ENCODE assay signal across 31 cellular contexts in genomic region chr3:73893089-73893488, GRCh38.
DNase-seq lines count a peak whose midpoint lies in the region; ATAC-seq, FAIRE-seq and TF ChIP-seq lines count a peak whose summit lies in the region.
"Had no signal": no experiment of that assay in that cellular context is flagged by ENCODE, and none has a peak within 500 bp of the region (broad histone marks: within the 10 kb centered on the region; RNA-seq: fewer than 3 reads in every experiment).

No MANE protein-coding gene starts in this region.

- TF ChIP-seq POLR2A in HepG2 (IDR thresholded peaks at IDR 0.05; ENCODE audit: insufficient read depth in 1 of 2, low read depth in 2 of 2, low read length in 2 of 2) (no peak), right lobe of liver (IDR thresholded peaks at IDR 0.05) (no peak), upper lobe of left lung (IDR thresholded peaks at IDR 0.05) (no peak)

- TF ChIP-seq EP300 in HepG2 (IDR thresholded peaks at IDR 0.05; ENCODE audit: low read depth in 2 of 2, low read length in 2 of 2) (no peak), HepG2 (CRISPR knock-in tag; IDR thresholded peaks at IDR 0.05; ENCODE audit: borderline replicate concordance) (no peak), upper lobe of left lung (IDR thresholded peaks at IDR 0.05) (no peak)

- intact Hi-C loops in HepG2 (cut with micrococcal nuclease; ENCODE audit: unreplicated experiment), result no loop called here
- intact Hi-C loops in right lobe of liver (cut with DNase I), result no loop called here

- TF ChIP-seq CTCF in HepG2 (CRISPR knock-in tag; IDR thresholded peaks at IDR 0.05) (no peak), right lobe of liver (IDR thresholded peaks at IDR 0.05) (no peak), thoracic aorta (IDR thresholded peaks at IDR 0.05) (no peak), upper lobe of left lung (IDR thresholded peaks at IDR 0.05) (no peak)

- no peak overlapping the region for H3K4me3 ChIP-seq in HepG2 (replicated peaks in 1 of 3; ENCODE audit: insufficient read depth in 1 of 3, low read depth in 2 of 3, low read length in 3 of 3)
- no peak overlapping the region for H3K4me3 ChIP-seq in right lobe of liver
- no peak overlapping the region for H3K4me3 ChIP-seq in thoracic aorta
- H3K4me3 ChIP-seq in upper lobe of left lung, result no peak overlapping the region
- H3K4me3 ChIP-seq: A549; BLaER1; BLaER1 treated with 17β-estradiol and CSF1 and Interleukin-3, amounts not matched to agents 10 nM and 100 nM had no signal

- DNase-seq in HepG2 (ENCODE audit: low spot score), result no peak
- no peak for DNase-seq in right lobe of liver
- DNase-seq in thoracic aorta (ENCODE audit: low spot score), result no peak
- DNase-seq in upper lobe of left lung, result no peak
- DNase-seq: 8988T; ACHN; AML-193; BE2C; C1 segment of cervical spinal cord; Caco-2; Calu3; CD4-positive, alpha-beta memory T cell; CD4-positive, alpha-beta T cell; CD4-positive, CD25-positive, alpha-beta regulatory T cell; CD8-positive, alpha-beta memory T cell; CD8-positive, alpha-beta T cell; COR-L47; DMS 273 treated with DMSO at 0.1 percent for 48 hours; DMS153; DMS53; DMS79; DMS79 treated with DMSO at 0.1 percent for 48 hours; DND-41; EL had no signal

- no peak for TF ChIP-seq RAD21 in HepG2 (CRISPR knock-in tag; IDR thresholded peaks at IDR 0.05)

- H4K20me1 ChIP-seq in HepG2 (ENCODE audit: insufficient read depth, low read length), result no peaks in the 10 kb centered on the region
- H4K20me1 ChIP-seq: BLaER1; BLaER1 treated with 17β-estradiol and CSF1 and Interleukin-3, amounts not matched to agents 10 nM and 100 nM had no signal

- H3K27me3 ChIP-seq in HepG2 (ENCODE audit: control insufficient read depth in 1 of 2, insufficient read depth in 2 of 2, low read length in 2 of 2), result no peaks in the 10 kb centered on the region
- no peaks in the 10 kb centered on the region for H3K27me3 ChIP-seq in right lobe of liver
- H3K27me3 ChIP-seq in thoracic aorta (replicated peaks; ENCODE audit: insufficient read depth), result no peaks in the 10 kb centered on the region
- no peaks in the 10 kb centered on the region for H3K27me3 ChIP-seq in upper lobe of left lung
- H3K27me3 ChIP-seq: BE2C; BLaER1; BLaER1 treated with 17β-estradiol and CSF1 and Interleukin-3, amounts not matched to agents 10 nM and 100 nM had no signal

- H2AFZ ChIP-seq in HepG2 (ENCODE audit: low read length), result no peak overlapping the region

- H3K4me1 ChIP-seq in HepG2 (ENCODE audit: insufficient read depth, low read length) (no peaks in the 10 kb centered on the region), right lobe of liver (no peaks in the 10 kb centered on the region), thoracic aorta (ENCODE audit: control insufficient read depth in 1 of 2, low read depth in 2 of 2) (no peaks in the 10 kb centered on the region), upper lobe of left lung (no peaks in the 10 kb centered on the region)
- H3K4me1 ChIP-seq: A549; BE2C; BLaER1; BLaER1 treated with 17β-estradiol and CSF1 and Interleukin-3, amounts not matched to agents 10 nM and 100 nM; Caco-2 had no signal

- ATAC-seq in HepG2 (no peak), right lobe of liver (no peak), thoracic aorta (ENCODE audit: insufficient number of reproducible peaks, low FRiP score, low read depth) (peak; percentile 53), upper lobe of left lung (ENCODE audit: low FRiP score in 2 of 2) (no peak)
- ATAC-seq: A549; CD8-positive, alpha-beta T cell had no signal

- POLR2A ChIA-PET in HepG2 (lab: Yijun Ruan, JAX), result no interaction called here

- no peak overlapping the region for H3K4me2 ChIP-seq in HepG2 (ENCODE audit: low read depth, low read length)
- H3K4me2 ChIP-seq: A549; BLaER1; BLaER1 treated with 17β-estradiol and CSF1 and Interleukin-3, amounts not matched to agents 10 nM and 100 nM had no signal

- CTCF ChIA-PET in HepG2 (lab: Yijun Ruan, JAX; ENCODE audit: low intra/inter-chr PET ratio, low total read pairs), result no interaction called here

- in situ Hi-C loops in HepG2 (cut with HindIII; ENCODE audit: extremely low pct_ligation_motif_present, low pct_unique_long_range_greater_than_20kb), result no loop called here

- H3K36me3 ChIP-seq in HepG2 (replicated peaks in 1 of 2; ENCODE audit: control insufficient read depth in 1 of 2, insufficient read depth in 2 of 2, low read length in 2 of 2) (no peaks in the 10 kb centered on the region), right lobe of liver (no peaks in the 10 kb centered on the region), thoracic aorta (no peaks in the 10 kb centered on the region), upper lobe of left lung (no peaks in the 10 kb centered on the region)
- H3K36me3 ChIP-seq: BE2C; BLaER1; BLaER1 treated with 17β-estradiol and CSF1 and Interleukin-3, amounts not matched to agents 10 nM and 100 nM had no signal

- no TSS peak for BruUV-seq in HepG2 (replicated peaks; lab: Mats Ljungman, UMichigan)

- no peak for FAIRE-seq in HepG2 (lab: Jason Lieb, UNC)
- FAIRE-seq: A204.1, A549, D721Med had no signal

- no peak overlapping the region for H3K9ac ChIP-seq in HepG2 (ENCODE audit: insufficient read depth, low read depth, low read length)
- H3K9ac ChIP-seq: BLaER1; BLaER1 treated with 17β-estradiol and CSF1 and Interleukin-3, amounts not matched to agents 10 nM and 100 nM had no signal

- no peaks in the 10 kb centered on the region for H3K79me2 ChIP-seq in HepG2 (ENCODE audit: insufficient read depth, low read length)

- H3K27ac ChIP-seq in HepG2 (ENCODE audit: extremely low read length, insufficient read depth, low read length) (no peak overlapping the region), right lobe of liver (no peak overlapping the region), thoracic aorta (no peak overlapping the region), upper lobe of left lung (no peak overlapping the region)
- H3K27ac ChIP-seq: 22Rv1; A549; BLaER1; BLaER1 treated with 17β-estradiol and CSF1 and Interleukin-3, amounts not matched to agents 10 nM and 100 nM; C4-2B had no signal

- 0% methylated on average over 2 of the region's 2 CpGs for WGBS in HepG2 (ENCODE audit: low lambda C conversion rate)
- 76% methylated on average over 2 of the region's 2 CpGs for WGBS in right lobe of liver (ENCODE audit: insufficient coverage, low coverage, low lambda C conversion rate, missing lambda C conversion rate)
- WGBS in upper lobe of left lung, 2 donors, result 86% methylated on average over 2 of the region's 2 CpGs

- H3K9me3 ChIP-seq in HepG2 (ENCODE audit: low read length), result 0 out of 2 replicates have a peak, but pooled peaks cover 4% of the 10 kb centered on the region
- H3K9me3 ChIP-seq in right lobe of liver, result no peaks in the 10 kb centered on the region
- H3K9me3 ChIP-seq in thoracic aorta, result no peaks in the 10 kb centered on the region
- H3K9me3 ChIP-seq in upper lobe of left lung, result no peaks in the 10 kb centered on the region
- H3K9me3 ChIP-seq: A549; BE2C; BLaER1; BLaER1 treated with 17β-estradiol and CSF1 and Interleukin-3, amounts not matched to agents 10 nM and 100 nM; Caco-2 had no signal

TF ChIP-seq in HepG2, 621 proteins besides CTCF, POLR2A, EP300 and RAD21:
- no peak for TF ChIP-seq ZSCAN21 (CRISPR knock-in tag; IDR thresholded peaks at IDR 0.05; ENCODE audit: borderline replicate concordance)
- peak; percentile 84 for TF ChIP-seq CREB1 (IDR thresholded peaks at IDR 0.05)
- no peak for TF ChIP-seq CREB1 (CRISPR knock-in tag; IDR thresholded peaks at IDR 0.05)
- peak; percentile 92 for TF ChIP-seq ATF7 (IDR thresholded peaks at IDR 0.05)
- no peak for TF ChIP-seq ATF7 (CRISPR knock-in tag; IDR thresholded peaks at IDR 0.05)
